ENCODE assay signal across 14 cellular contexts in the genomic region with DNA sequence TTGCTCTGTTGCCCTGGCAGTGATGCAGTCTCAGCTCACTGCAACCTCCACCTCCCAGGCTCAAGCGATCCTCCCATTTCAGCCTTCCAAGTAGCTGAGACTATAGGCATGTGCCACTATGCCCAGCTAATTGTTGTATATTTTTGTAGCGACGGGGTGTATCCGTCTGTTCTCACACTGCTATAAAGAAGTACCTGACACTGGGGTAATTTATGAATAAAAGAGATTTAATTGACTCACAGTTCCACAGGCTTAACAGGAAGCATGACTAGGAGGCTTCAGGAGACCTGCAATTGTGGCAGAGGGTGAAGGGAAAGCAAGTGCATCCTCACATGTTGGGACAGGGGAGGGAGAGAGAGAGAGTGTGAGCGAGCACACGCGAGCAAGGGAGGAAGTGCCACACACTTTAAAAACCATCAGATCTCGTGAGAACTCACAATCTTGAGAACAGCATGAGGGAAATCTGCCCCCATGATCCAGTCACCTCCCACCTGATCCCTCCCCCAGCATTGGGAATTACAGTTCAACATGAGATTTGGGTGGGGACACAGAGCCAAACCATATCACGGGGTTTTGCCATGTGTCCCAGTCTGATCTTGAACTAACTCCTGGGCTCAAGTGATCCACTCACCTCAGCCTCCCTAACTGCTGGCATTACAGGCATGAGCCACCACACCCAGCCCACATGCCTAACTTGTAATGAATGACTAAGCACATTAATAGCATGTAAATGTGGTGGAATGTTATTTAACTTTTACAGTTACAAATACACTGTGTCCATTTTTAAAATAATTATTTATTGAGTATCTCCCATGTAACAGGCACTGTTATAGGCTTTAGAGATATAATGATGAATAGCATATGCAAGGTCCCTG.
DNase-seq lines count a peak whose midpoint lies in the region; ATAC-seq lines count a peak whose summit lies in the region.
"Had no signal": no experiment of that assay in that cellular context is flagged by ENCODE, and none has a peak within 500 bp of the region (broad histone marks: within the 10 kb centered on the region; RNA-seq: fewer than 3 reads in every experiment).

No MANE protein-coding gene starts in this region.

- H3K4me1 Mint-ChIP-seq in dendritic cell treated with granulocyte-macrophage colony-stimulating factor and Interleukin-4, amounts not matched to agents 40 ng/mL and 50 ng/mL, for 4 days (ENCODE audit: low read depth): peaks cover 6% of the 10 kb centered on the region
- H3K4me1 Mint-ChIP-seq in activated CD4-positive, alpha-beta memory T cell treated with anti-CD3 and anti-CD28 coated beads for 36 hours (ENCODE audit: low read depth): peaks cover 26% of the 10 kb centered on the region

- no peaks in the 10 kb centered on the region for H3K9me3 Mint-ChIP-seq in dendritic cell treated with granulocyte-macrophage colony-stimulating factor and Interleukin-4, amounts not matched to agents 40 ng/mL and 50 ng/mL, for 4 days
- H3K9me3 Mint-ChIP-seq in activated CD4-positive, alpha-beta memory T cell treated with anti-CD3 and anti-CD28 coated beads for 36 hours: peaks cover 3% of the 10 kb centered on the region

- CTCF ChIA-PET in activated CD4-positive, alpha-beta memory T cell treated with anti-CD3 and anti-CD28 coated beads for 36 hours (lab: Charles Lee): interaction anchor here (0.6 kb wide), 2 partner anchors 59 to 109 kb away, joined by 3 read pairs; no protein-coding TSS in a partner anchor

- ATAC-seq in left colon: peak; percentile 38
- ATAC-seq: left lobe of liver had no signal

- H3K27ac Mint-ChIP-seq in dendritic cell treated with granulocyte-macrophage colony-stimulating factor and Interleukin-4, amounts not matched to agents 40 ng/mL and 50 ng/mL, for 4 days: peak overlapping the region; percentile 5
- H3K27ac Mint-ChIP-seq in activated CD4-positive, alpha-beta memory T cell treated with anti-CD3 and anti-CD28 coated beads for 36 hours: no peak overlapping the region

- no peaks in the 10 kb centered on the region for H3K27me3 Mint-ChIP-seq in dendritic cell treated with granulocyte-macrophage colony-stimulating factor and Interleukin-4, amounts not matched to agents 40 ng/mL and 50 ng/mL, for 4 days
- H3K27me3 Mint-ChIP-seq in activated CD4-positive, alpha-beta memory T cell treated with anti-CD3 and anti-CD28 coated beads for 36 hours: no peaks in the 10 kb centered on the region

- intact Hi-C loops in dendritic cell treated with granulocyte-macrophage colony-stimulating factor and Interleukin-4, amounts not matched to agents 40 ng/mL and 50 ng/mL, for 4 days (cut with micrococcal nuclease): no loop called here
- intact Hi-C loops in left colon (cut with DNase I, micrococcal nuclease): no loop called here
- intact Hi-C loops in activated CD4-positive, alpha-beta memory T cell treated with anti-CD3 and anti-CD28 coated beads for 36 hours (cut with micrococcal nuclease): loop anchor here (5.0 kb wide), 1 partner anchor 57 kb away; no protein-coding TSS in a partner anchor

- DNase-seq in Daoy (ENCODE audit: low read depth) (peak; percentile 20), HS-27A (ENCODE audit: low read depth) (peak; percentile 14), left colon (no peak), glomerular visceral epithelial cell (ENCODE audit: extremely low spot score) (no peak), NCI-H187 treated with DMSO at 0.1 percent for 48 hours (lab: John Stamatoyannopoulos, UW) (no peak)
- no peak for DNase-seq in activated T-cell treated with anti-CD3 and anti-CD28 coated beads, Interleukin-2, amount 50 U/mL, for 1 hour
- DNase-seq in activated CD4-positive, alpha-beta memory T cell treated with anti-CD3 and anti-CD28 coated beads for 36 hours: no peak
- DNase-seq: amygdala, dorsolateral prefrontal cortex, NCI-H146, NCI-H526 treated with DMSO at 0.1 percent for 48 hours, RPMI8226 had no signal

- H3K36me3 Mint-ChIP-seq in dendritic cell treated with granulocyte-macrophage colony-stimulating factor and Interleukin-4, amounts not matched to agents 40 ng/mL and 50 ng/mL, for 4 days (ENCODE audit: low read depth): peaks cover 53% of the 10 kb centered on the region
- peaks cover 40% of the 10 kb centered on the region for H3K36me3 Mint-ChIP-seq in activated CD4-positive, alpha-beta memory T cell treated with anti-CD3 and anti-CD28 coated beads for 36 hours

- POLR2A ChIA-PET in activated CD4-positive, alpha-beta memory T cell treated with anti-CD3 and anti-CD28 coated beads for 36 hours (lab: Charles Lee): no interaction called here

- H3K4me3 Mint-ChIP-seq in dendritic cell treated with granulocyte-macrophage colony-stimulating factor and Interleukin-4, amounts not matched to agents 40 ng/mL and 50 ng/mL, for 4 days: no peak overlapping the region
- H3K4me3 Mint-ChIP-seq in activated CD4-positive, alpha-beta memory T cell treated with anti-CD3 and anti-CD28 coated beads for 36 hours: no peak overlapping the region

Comparison
In these comparisons a context has a peak if more than half of its experiments do, and no peak if none do; other contexts are left out.
1. DNase-seq: peak in Daoy (single experiment) and HS-27A (single experiment); none in left colon (0 of 2), glomerular visceral epithelial cell (single experiment), NCI-H187 treated with DMSO at 0.1 percent for 48 hours (single experiment), activated T-cell treated with anti-CD3 and anti-CD28 coated beads, Interleukin-2, amount 50 U/mL, for 1 hour (single experiment) and activated CD4-positive, alpha-beta memory T cell treated with anti-CD3 and anti-CD28 coated beads for 36 hours (single experiment).